Comparison of ENCODE assay signal across 13 cellular contexts in genomic region chr16:89601906-89602272, GRCh38. TPM values are rescaled to one million over a fixed set of nuclear protein-coding genes. Genes with fewer than 3 reads are reported as not detected.
DNase-seq lines count a peak whose midpoint lies in the region; ATAC-seq and TF ChIP-seq lines count a peak whose summit lies in the region.
"Had no signal": no experiment of that assay in that cellular context is flagged by ENCODE, and none has a peak within 500 bp of the region (broad histone marks: within the 10 kb centered on the region; RNA-seq: fewer than 3 reads in every experiment).

No MANE protein-coding gene starts in this region.

- H2AFZ ChIP-seq in fibroblast of lung (ENCODE audit: low read length) = peak overlapping the region; percentile 54

- H3K36me3 ChIP-seq in HEK293 (ENCODE audit: control insufficient read depth in 2 of 2, insufficient read depth in 1 of 2, low read length in 2 of 2) (no peaks in the 10 kb centered on the region), RWPE2 (ENCODE audit: low read depth) (no peaks in the 10 kb centered on the region), fibroblast of lung (ENCODE audit: control insufficient read depth, insufficient read depth, low read length) (no peaks in the 10 kb centered on the region)

- H4K20me1 ChIP-seq in fibroblast of lung (ENCODE audit: control insufficient read depth, extremely low read depth, insufficient read depth, low read length) = no peaks in the 10 kb centered on the region

- POLR2A ChIA-PET in HEK293 (lab: Yijun Ruan, JAX) = interaction anchor here (0.8 to 1.7 kb wide), 2 partner anchors 36 to 99 kb away, joined by 4 read pairs; no protein-coding TSS in a partner anchor
- POLR2A ChIA-PET in activated CD8-positive, alpha-beta T cell treated with anti-CD3 and anti-CD28 coated beads for 36 hours (lab: Charles Lee) = interaction anchor here (0.9 to 1.4 kb wide), 4 partner anchors 13 to 42 kb away, joined by 3 to 5 read pairs (median 4); no protein-coding TSS in a partner anchor

- no peaks in the 10 kb centered on the region for H3K9me3 ChIP-seq in HEK293 (ENCODE audit: control insufficient read depth, insufficient read depth, low read depth, low read length)
- no peaks in the 10 kb centered on the region for H3K9me3 ChIP-seq in RWPE2 (ENCODE audit: severe bottlenecking)
- H3K9me3 ChIP-seq in fibroblast of lung (ENCODE audit: control insufficient read depth, insufficient read depth, low read depth, low read length) = no peaks in the 10 kb centered on the region
- H3K9me3 ChIP-seq: psoas muscle had no signal

- no peak overlapping the region for H3K4me3 Mint-ChIP-seq in activated CD8-positive, alpha-beta T cell treated with anti-CD3 and anti-CD28 coated beads for 36 hours
- H3K4me3 Mint-ChIP-seq: naive B cell; T-helper 1 cell treated with Interleukin-12 subunit alpha and Interleukin-12 subunit beta and Interleukin-4 antibody, amounts not matched to agents 30 μg/mL and 1 μg/mL, for 36 hours had no signal

- peaks cover 12% of the 10 kb centered on the region for H3K4me1 Mint-ChIP-seq in activated CD8-positive, alpha-beta T cell treated with anti-CD3 and anti-CD28 coated beads for 36 hours (ENCODE audit: low read depth)

- intact Hi-C loops in activated CD8-positive, alpha-beta T cell treated with anti-CD3 and anti-CD28 coated beads for 36 hours (cut with micrococcal nuclease) = no loop called here

- ATAC-seq in RWPE2 (ENCODE audit: low read depth) = no peak
- no peak for ATAC-seq in activated CD8-positive, alpha-beta T cell treated with anti-CD3 and anti-CD28 coated beads for 36 hours

- H3K4me3 ChIP-seq in HEK293 (ENCODE audit: low read depth, low read length) = no peak overlapping the region
- no peak overlapping the region for H3K4me3 ChIP-seq in RWPE2 (ENCODE audit: severe bottlenecking)
- H3K4me3 ChIP-seq in fibroblast of lung (replicated peaks in 1 of 4; ENCODE audit: control extremely low read depth in 1 of 4, insufficient read depth in 1 of 4, low read depth in 3 of 4, low read length in 4 of 4) = no peak overlapping the region
- H3K4me3 ChIP-seq in skin epidermis = no peak overlapping the region
- H3K4me3 ChIP-seq: psoas muscle had no signal

- DNase-seq in RWPE2 (ENCODE audit: low spot score) (peak; percentile 63), fibroblast of lung (ENCODE audit: low read depth in 2 of 2) (peak in 1 of 2 donors; percentile 49), D341Med (ENCODE audit: low spot score) (no peak), SK-N-DZ (ENCODE audit: low spot score) (no peak), germinal center (ENCODE audit: low spot score) (no peak)
- DNase-seq in activated CD8-positive, alpha-beta T cell treated with anti-CD3 and anti-CD28 coated beads for 36 hours = no peak
- DNase-seq: naive B cell, NCI-H1694, psoas muscle had no signal

- H3K27ac ChIP-seq in HEK293 (ENCODE audit: extremely low read depth, low read depth, low read length) = no peak overlapping the region
- H3K27ac ChIP-seq in RWPE2 (ENCODE audit: poor library complexity, severe bottlenecking) = peak overlapping the region; percentile 66
- peak overlapping the region; percentile 62 for H3K27ac ChIP-seq in fibroblast of lung (ENCODE audit: insufficient read depth, low read length)
- H3K27ac ChIP-seq in skin epidermis = peak overlapping the region in 12 of 21 experiments; percentile 4 to 76 (median 64)
- H3K27ac ChIP-seq: psoas muscle had no signal

- H3K27me3 Mint-ChIP-seq in activated CD8-positive, alpha-beta T cell treated with anti-CD3 and anti-CD28 coated beads for 36 hours = no peaks in the 10 kb centered on the region

- CTCF ChIA-PET in HEK293 (lab: Yijun Ruan, JAX) = interaction anchor here (1.6 kb wide), 1 partner anchor 13 kb away, joined by 3 read pairs; no protein-coding TSS in a partner anchor
- CTCF ChIA-PET in activated CD8-positive, alpha-beta T cell treated with anti-CD3 and anti-CD28 coated beads for 36 hours (lab: Charles Lee) = interaction anchor here (1.6 kb wide), 1 partner anchor 13 kb away, joined by 8 read pairs; no protein-coding TSS in a partner anchor

- no peaks in the 10 kb centered on the region for H3K36me3 Mint-ChIP-seq in activated CD8-positive, alpha-beta T cell treated with anti-CD3 and anti-CD28 coated beads for 36 hours (ENCODE audit: low read depth)
- H3K36me3 Mint-ChIP-seq: CD4-positive, CD25-positive, alpha-beta regulatory T cell; naive B cell had no signal

- TF ChIP-seq CTCF in HEK293 (tag by site-specific recombination; IDR thresholded peaks at IDR 0.05) (no peak), RWPE2 (IDR thresholded peaks at IDR 0.05; ENCODE audit: poor library complexity, severe bottlenecking) (no peak), fibroblast of lung (conservative IDR thresholded peaks at IDR 0.05 in 1 of 2, IDR thresholded peaks at IDR 0.05 in 1 of 2; ENCODE audit: low read depth in 1 of 2, low read length in 2 of 2) (no peak)
- TF ChIP-seq CTCF in activated CD8-positive, alpha-beta T cell treated with anti-CD3 and anti-CD28 coated beads for 36 hours (IDR thresholded peaks at IDR 0.05) = no peak

- H3K4me2 ChIP-seq in fibroblast of lung (ENCODE audit: extremely low read depth, insufficient read depth, low read length) = peak overlapping the region; percentile 62

- H3K4me1 ChIP-seq in HEK293 (ENCODE audit: control insufficient read depth, insufficient read depth, low read length) = no peaks in the 10 kb centered on the region
- peaks cover 17% of the 10 kb centered on the region for H3K4me1 ChIP-seq in RWPE2 (ENCODE audit: insufficient read depth, poor library complexity, severe bottlenecking)
- peaks cover 12% of the 10 kb centered on the region for H3K4me1 ChIP-seq in fibroblast of lung (ENCODE audit: control insufficient read depth, extremely low read depth, insufficient read depth, low read length)
- H3K4me1 ChIP-seq: psoas muscle had no signal

- no peaks in the 10 kb centered on the region for H3K79me2 ChIP-seq in fibroblast of lung (ENCODE audit: control insufficient read depth, insufficient read depth, low read length)

- no peaks in the 10 kb centered on the region for H3K9me3 Mint-ChIP-seq in activated CD8-positive, alpha-beta T cell treated with anti-CD3 and anti-CD28 coated beads for 36 hours
- H3K9me3 Mint-ChIP-seq: CD4-positive, CD25-positive, alpha-beta regulatory T cell; naive B cell; T-helper 1 cell treated with Interleukin-12 subunit alpha and Interleukin-12 subunit beta and Interleukin-4 antibody, amounts not matched to agents 30 μg/mL and 1 μg/mL, for 36 hours had no signal

- H3K9ac ChIP-seq in fibroblast of lung (ENCODE audit: insufficient read depth, low read length) = peak overlapping the region; percentile 16

- no peaks in the 10 kb centered on the region for H3K27me3 ChIP-seq in RWPE2 (ENCODE audit: insufficient read depth, poor library complexity, severe bottlenecking)
- H3K27me3 ChIP-seq in fibroblast of lung (ENCODE audit: control insufficient read depth, insufficient read depth, low read length) = no peaks in the 10 kb centered on the region

- no peak overlapping the region for H3K27ac Mint-ChIP-seq in activated CD8-positive, alpha-beta T cell treated with anti-CD3 and anti-CD28 coated beads for 36 hours
- H3K27ac Mint-ChIP-seq: T-helper 1 cell treated with Interleukin-12 subunit alpha and Interleukin-12 subunit beta and Interleukin-4 antibody, amounts not matched to agents 30 μg/mL and 1 μg/mL, for 36 hours had no signal

TF ChIP-seq in HEK293, 187 proteins besides CTCF, POLR2A, EP300 and RAD21:
- TF ChIP-seq ZNF768 (tag by site-specific recombination; IDR thresholded peaks at IDR 0.05) = no peak
- peak; percentile 35; the same call in 1 of the 2 replicates for TF ChIP-seq GLIS2 (tag by site-specific recombination; IDR thresholded peaks at IDR 0.05)

RNA-seq across cellular contexts. Expression of gene DPEP1, which starts 11.6 kb away (rescaled TPM):
- under 0.01 and 0.17 TPM in 2 replicates for total RNA-seq in fibroblast of lung
- not detected in 2 replicates for polyA plus RNA-seq in fibroblast of lung
- not detected in 2 replicates for polyA plus RNA-seq in fibroblast of lung (2012)
- not detected in 2 replicates for polyA minus RNA-seq in fibroblast of lung (ENCODE audit: low replicate concordance)
- total RNA-seq in activated CD8-positive, alpha-beta T cell treated with anti-CD3 and anti-CD28 coated beads for 36 hours = not detected
- 0.59 and 1.1 TPM in 2 replicates for polyA plus RNA-seq in SK-N-DZ (2014; cell fraction: cytosol; rRNA removed)
- 6.4 and 6.8 TPM in 2 replicates for polyA plus RNA-seq in SK-N-DZ (2014; cell fraction: nucleus; rRNA removed)
- total RNA-seq: CD4-positive, CD25-positive, alpha-beta regulatory T cell; psoas muscle had no signal
- polyA plus RNA-seq: CD4-positive, CD25-positive, alpha-beta regulatory T cell had no signal

RNA-seq across cellular contexts. Expression of gene CPNE7, which starts 26.3 kb away (rescaled TPM):
- total RNA-seq in fibroblast of lung = 13.1 and 53.0 TPM in 2 replicates
- polyA plus RNA-seq in fibroblast of lung = 10.2 and 14.5 TPM in 2 replicates
- 9.4 and 14.1 TPM in 2 replicates for polyA plus RNA-seq in fibroblast of lung (2012)
- 8.0 and 15.7 TPM in 2 replicates for polyA minus RNA-seq in fibroblast of lung (ENCODE audit: low replicate concordance)
- total RNA-seq in activated CD8-positive, alpha-beta T cell treated with anti-CD3 and anti-CD28 coated beads for 36 hours = 1 to 10 TPM; 8.5 to 9.5 TPM
- polyA plus RNA-seq in SK-N-DZ (2014; cell fraction: cytosol; rRNA removed) = 2.0 and 3.6 TPM in 2 replicates
- 1.8 and 5.8 TPM in 2 replicates for polyA plus RNA-seq in SK-N-DZ (2014; cell fraction: nucleus; rRNA removed)
- total RNA-seq: psoas muscle had no signal

RNA-seq across cellular contexts. Expression of gene RPL13, which starts 41.4 kb away (rescaled TPM):
- 3,823 and 3,824 TPM in 2 replicates for total RNA-seq in fibroblast of lung
- polyA plus RNA-seq in fibroblast of lung = 1,441 and 1,442 TPM in 2 replicates
- 2,548 and 2,943 TPM in 2 replicates for polyA plus RNA-seq in fibroblast of lung (2012)
- polyA minus RNA-seq in fibroblast of lung (ENCODE audit: low replicate concordance) = 716 and 909 TPM in 2 replicates
- total RNA-seq in activated CD8-positive, alpha-beta T cell treated with anti-CD3 and anti-CD28 coated beads for 36 hours = 1,000 to 10,000 TPM; 3,056 to 3,151 TPM
- polyA plus RNA-seq in SK-N-DZ (2014; cell fraction: cytosol; rRNA removed) = 15,157 and 26,083 TPM in 2 replicates
- 6,437 and 7,526 TPM in 2 replicates for polyA plus RNA-seq in SK-N-DZ (2014; cell fraction: nucleus; rRNA removed)

RNA-seq across cellular contexts. Expression of gene CHMP1A, which starts 55.6 kb away (rescaled TPM):
- total RNA-seq in fibroblast of lung = 60.9 and 66.2 TPM in 2 replicates
- 61.0 and 65.3 TPM in 2 replicates for polyA plus RNA-seq in fibroblast of lung
- polyA plus RNA-seq in fibroblast of lung (2012) = 67.5 and 85.5 TPM in 2 replicates
- polyA minus RNA-seq in fibroblast of lung (ENCODE audit: low replicate concordance) = 102 and 107 TPM in 2 replicates
- total RNA-seq in activated CD8-positive, alpha-beta T cell treated with anti-CD3 and anti-CD28 coated beads for 36 hours = 10 to 100 TPM; 51.1 to 56.9 TPM
- polyA plus RNA-seq in SK-N-DZ (2014; cell fraction: cytosol; rRNA removed) = 119 and 120 TPM in 2 replicates
- polyA plus RNA-seq in SK-N-DZ (2014; cell fraction: nucleus; rRNA removed) = 140 and 162 TPM in 2 replicates

RNA-seq across cellular contexts. Expression of gene SPATA33, which starts 55.7 kb away (rescaled TPM):
- total RNA-seq in fibroblast of lung = 1.5 and 2.0 TPM in 2 replicates
- 2.8 and 5.2 TPM in 2 replicates for polyA plus RNA-seq in fibroblast of lung
- polyA plus RNA-seq in fibroblast of lung (2012) = 3.3 and 6.9 TPM in 2 replicates
- polyA minus RNA-seq in fibroblast of lung (ENCODE audit: low replicate concordance) = 1.0 and 4.3 TPM in 2 replicates
- 1 to 10 TPM; 6.3 to 7.1 TPM for total RNA-seq in activated CD8-positive, alpha-beta T cell treated with anti-CD3 and anti-CD28 coated beads for 36 hours
- 14.5 and 21.9 TPM in 2 replicates for polyA plus RNA-seq in SK-N-DZ (2014; cell fraction: cytosol; rRNA removed)
- polyA plus RNA-seq in SK-N-DZ (2014; cell fraction: nucleus; rRNA removed) = 18.1 and 19.8 TPM in 2 replicates
